Comparison of ENCODE assay signal across 8 cellular contexts in the genomic region with DNA sequence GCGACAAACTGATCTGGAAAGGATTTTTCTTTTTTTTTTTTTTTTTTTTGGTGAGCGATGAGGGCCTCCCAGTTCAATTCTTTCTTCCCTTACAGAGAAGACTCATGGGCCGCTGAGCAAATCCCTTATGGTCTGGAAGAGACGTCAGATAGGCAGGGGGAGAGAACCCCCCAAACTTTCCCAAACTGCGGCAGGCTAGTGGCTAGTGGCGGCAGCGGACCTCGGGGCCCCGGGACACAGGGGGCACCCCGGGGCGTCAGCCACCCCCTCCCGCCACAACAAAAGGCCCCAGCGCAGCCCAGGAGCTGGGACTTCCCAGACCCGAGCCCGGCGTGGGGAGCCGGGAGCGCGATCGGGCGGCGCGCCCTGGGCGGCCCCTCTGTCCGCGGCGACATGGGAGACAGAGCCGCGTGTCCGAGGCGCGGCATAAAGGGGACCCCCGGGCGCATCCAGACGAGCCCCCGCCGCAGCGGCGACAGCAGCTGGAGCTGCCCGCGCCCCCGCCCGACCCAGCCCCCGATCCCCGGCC. TPM values are rescaled to one million over a fixed set of nuclear protein-coding genes. Genes with fewer than 3 reads are reported as not detected.
DNase-seq lines count a peak whose midpoint lies in the region; ATAC-seq and TF ChIP-seq lines count a peak whose summit lies in the region.

No MANE protein-coding gene starts in this region.

- H3K27ac ChIP-seq in colonic mucosa, result peak overlapping the region; percentile 52
- H3K27ac ChIP-seq in lung (ENCODE audit: low read depth in 1 of 2, low read length in 1 of 2), result peak overlapping the region in 1 of 2 donors; percentile 59
- peak overlapping the region; percentile 64 for H3K27ac ChIP-seq in substantia nigra (ENCODE audit: low read depth, low read length, poor library complexity, severe bottlenecking)

- ATAC-seq in GM21381 (IDR thresholded peaks at IDR 0.05; ENCODE audit: unreplicated experiment), result peak; percentile 21
- ATAC-seq in T-helper 17 cell, result peak; percentile 39
- ATAC-seq in lung (ENCODE audit: insufficient read depth, low FRiP score), result no peak
- ATAC-seq in GM21423 (IDR thresholded peaks at IDR 0.05; ENCODE audit: unreplicated experiment), result no peak

- 1 to 2% methylated on average over 27 to 45 of the region's 45 CpGs for WGBS in lung, 2 donors

- no peaks in the 10 kb centered on the region for H3K36me3 Mint-ChIP-seq in T-helper 17 cell (ENCODE audit: low read depth)

- H3K36me3 ChIP-seq in colonic mucosa (no peaks in the 10 kb centered on the region), lung (ENCODE audit: control insufficient read depth in 2 of 2, insufficient read depth in 2 of 2, low read length in 2 of 2) (no peaks in the 10 kb centered on the region)

- H3K27me3 ChIP-seq in colonic mucosa (no peaks in the 10 kb centered on the region), lung (ENCODE audit: control insufficient read depth, insufficient read depth) (no peaks in the 10 kb centered on the region)

- peaks cover 22% of the 10 kb centered on the region for H3K4me1 Mint-ChIP-seq in T-helper 17 cell

- DNase-seq in ACHN (peak; percentile 13), T-helper 17 cell (peak; percentile 11 to 30 (median 27)), colonic mucosa (peak; percentile 38), lung (ENCODE audit: low spot score) (no peak), substantia nigra (lab: John Stamatoyannopoulos, UW) (peak in 15 of 49 donors; percentile 6 to 65 (median 34)), GM19238 (ENCODE audit: insufficient read length, low spot score) (no peak)

- no peaks in the 10 kb centered on the region for H3K9me3 ChIP-seq in T-helper 17 cell (ENCODE audit: control insufficient read depth, low read length, poor library complexity, severe bottlenecking)
- no peaks in the 10 kb centered on the region for H3K9me3 ChIP-seq in colonic mucosa
- no peaks in the 10 kb centered on the region for H3K9me3 ChIP-seq in lung (ENCODE audit: control insufficient read depth in 2 of 2, insufficient read depth in 1 of 2, low read length in 1 of 2)

- peak overlapping the region; percentile 79 for H3K27ac Mint-ChIP-seq in T-helper 17 cell

- H3K4me3 ChIP-seq in colonic mucosa (peak overlapping the region; percentile 83), lung (peak overlapping the region; percentile 72)

- TF ChIP-seq CTCF in colonic mucosa (IDR thresholded peaks at IDR 0.05) (no peak), lung (IDR thresholded peaks at IDR 0.05; ENCODE audit: control extremely low read depth, extremely low read depth) (no peak)

- peak overlapping the region; percentile 78 for H3K4me3 Mint-ChIP-seq in T-helper 17 cell

- intact Hi-C loops in colonic mucosa (cut with DNase I), result loop anchor here (2.0 to 5.0 kb wide), 2 partner anchors 53 to 159 kb away; no protein-coding TSS in a partner anchor

- in situ Hi-C loops in ACHN (cut with HindIII; ENCODE audit: low pct_ligation_motif_present, low pct_unique_long_range_greater_than_20kb, low sequenced_read_pairs), result no loop called here

- H3K9ac ChIP-seq in colonic mucosa (ENCODE audit: low read depth in 2 of 2, low read length in 2 of 2), result peak overlapping the region; percentile 69 to 78

- H3K4me1 ChIP-seq in colonic mucosa, result no peaks in the 10 kb centered on the region
- H3K4me1 ChIP-seq in lung (ENCODE audit: control insufficient read depth in 2 of 2, insufficient read depth in 2 of 2, low read length in 2 of 2), result peaks cover 0 to 2% of the 10 kb centered on the region in 2 donors

- peaks cover 6% of the 10 kb centered on the region for H3K27me3 Mint-ChIP-seq in T-helper 17 cell

RNA-seq across cellular contexts. Expression of gene FAM171A1, which starts 0.8 kb away (rescaled TPM):
- 1 to 10 TPM; 2.7 to 8.0 TPM for total RNA-seq in T-helper 17 cell
- total RNA-seq in colonic mucosa, result 10 to 100 TPM; 50.9 to 65.8 TPM
- total RNA-seq in lung, result 10 to 100 TPM; 10.8 to 23.5 TPM
- polyA plus RNA-seq in lung, result 1 to 10 TPM; 3.4 to 8.6 TPM

Comparison
In these comparisons a context has a peak if more than half of its experiments do, and no peak if none do; other contexts are left out.
1. DNase-seq: peak in ACHN (single experiment), T-helper 17 cell (3 of 3) and colonic mucosa (single experiment); none in lung (single experiment) and GM19238 (single experiment).
2. ATAC-seq: peak in GM21381 (single experiment) and T-helper 17 cell (single experiment); none in lung (single experiment) and GM21423 (single experiment).